In the genomic region with DNA sequence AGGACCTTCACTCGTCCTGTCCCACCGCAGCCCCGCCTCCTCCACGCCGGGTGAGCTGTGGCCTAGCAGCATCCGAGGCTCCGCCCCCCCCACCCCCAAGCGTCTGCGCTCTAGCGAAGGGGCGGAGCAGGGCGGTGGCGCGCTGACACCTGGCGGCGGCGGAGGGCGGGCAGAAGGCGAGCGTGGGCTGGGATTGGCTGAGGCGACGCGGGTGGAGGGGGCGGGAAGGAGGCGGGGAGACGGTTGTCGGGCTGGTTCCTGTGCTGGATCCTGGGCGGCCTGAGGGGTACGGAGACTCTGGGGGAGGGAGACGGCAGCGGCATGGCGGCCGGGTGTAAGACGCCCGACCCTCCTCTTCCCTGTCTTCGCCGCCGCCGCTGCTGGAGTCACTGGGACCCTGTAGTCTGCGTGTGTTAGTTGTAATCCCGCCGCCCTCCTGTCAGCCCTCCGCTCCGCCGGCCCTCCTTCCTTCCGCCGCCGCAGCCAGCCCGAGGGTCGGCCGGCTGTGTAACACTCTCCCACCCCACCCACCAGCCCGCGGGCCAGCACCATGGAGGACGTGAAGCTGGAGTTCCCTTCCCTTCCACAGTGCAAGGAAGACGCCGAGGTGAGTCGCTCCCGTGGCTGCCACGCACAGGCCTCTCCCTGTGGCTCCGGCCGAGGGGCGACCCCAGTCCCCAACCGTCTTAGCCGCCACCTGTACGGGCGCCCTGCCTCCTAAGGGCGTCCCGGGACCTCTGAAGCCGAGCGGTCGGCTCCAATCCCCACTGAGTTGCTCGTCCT, we compare ENCODE assay signal across 1 cellular context.
TF ChIP-seq lines count a peak whose summit lies in the region.

A gene with protein sequence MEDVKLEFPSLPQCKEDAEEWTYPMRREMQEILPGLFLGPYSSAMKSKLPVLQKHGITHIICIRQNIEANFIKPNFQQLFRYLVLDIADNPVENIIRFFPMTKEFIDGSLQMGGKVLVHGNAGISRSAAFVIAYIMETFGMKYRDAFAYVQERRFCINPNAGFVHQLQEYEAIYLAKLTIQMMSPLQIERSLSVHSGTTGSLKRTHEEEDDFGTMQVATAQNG (plus strand): TSS at position 242 of the 783 bp plus-strand sequence. CDS start 309 bp downstream, at position 551.

TF ChIP-seq in WTC11, 78 proteins besides CTCF, POLR2A, EP300 and RAD21 (continued from another document and continues in another):
- TF ChIP-seq, protein P1, sequence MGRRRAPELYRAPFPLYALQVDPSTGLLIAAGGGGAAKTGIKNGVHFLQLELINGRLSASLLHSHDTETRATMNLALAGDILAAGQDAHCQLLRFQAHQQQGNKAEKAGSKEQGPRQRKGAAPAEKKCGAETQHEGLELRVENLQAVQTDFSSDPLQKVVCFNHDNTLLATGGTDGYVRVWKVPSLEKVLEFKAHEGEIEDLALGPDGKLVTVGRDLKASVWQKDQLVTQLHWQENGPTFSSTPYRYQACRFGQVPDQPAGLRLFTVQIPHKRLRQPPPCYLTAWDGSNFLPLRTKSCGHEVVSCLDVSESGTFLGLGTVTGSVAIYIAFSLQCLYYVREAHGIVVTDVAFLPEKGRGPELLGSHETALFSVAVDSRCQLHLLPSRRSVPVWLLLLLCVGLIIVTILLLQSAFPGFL (CRISPR knock-in tag; IDR thresholded peaks at IDR 0.05; ENCODE audit: borderline replicate concordance): no peak
- TF ChIP-seq, protein P2, sequence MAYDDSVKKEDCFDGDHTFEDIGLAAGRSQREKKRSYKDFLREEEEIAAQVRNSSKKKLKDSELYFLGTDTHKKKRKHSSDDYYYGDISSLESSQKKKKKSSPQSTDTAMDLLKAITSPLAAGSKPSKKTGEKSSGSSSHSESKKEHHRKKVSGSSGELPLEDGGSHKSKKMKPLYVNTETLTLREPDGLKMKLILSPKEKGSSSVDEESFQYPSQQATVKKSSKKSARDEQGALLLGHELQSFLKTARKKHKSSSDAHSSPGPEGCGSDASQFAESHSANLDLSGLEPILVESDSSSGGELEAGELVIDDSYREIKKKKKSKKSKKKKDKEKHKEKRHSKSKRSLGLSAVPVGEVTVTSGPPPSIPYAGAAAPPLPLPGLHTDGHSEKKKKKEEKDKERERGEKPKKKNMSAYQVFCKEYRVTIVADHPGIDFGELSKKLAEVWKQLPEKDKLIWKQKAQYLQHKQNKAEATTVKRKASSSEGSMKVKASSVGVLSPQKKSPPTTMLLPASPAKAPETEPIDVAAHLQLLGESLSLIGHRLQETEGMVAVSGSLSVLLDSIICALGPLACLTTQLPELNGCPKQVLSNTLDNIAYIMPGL (CRISPR knock-in tag; IDR thresholded peaks at IDR 0.05): peak; percentile 59; the same call in 1 of the 2 replicates
- TF ChIP-seq CREB1 (CRISPR knock-in tag; IDR thresholded peaks at IDR 0.05) (no peak; the same call in 1 of the 2 replicates), ETV6 (CRISPR knock-in tag; IDR thresholded peaks at IDR 0.05) (no peak; the same call in 1 of the 2 replicates), ZNF121 (CRISPR knock-in tag; IDR thresholded peaks at IDR 0.05) (no peak), NR2C2 (CRISPR knock-in tag; IDR thresholded peaks at IDR 0.05) (no peak), ZNF138 (CRISPR knock-in tag; conservative IDR thresholded peaks at IDR 0.05) (0 out of 2 replicates have a peak, but pooled peaks have one; percentile 23), ESRRA (CRISPR knock-in tag; IDR thresholded peaks at IDR 0.05; ENCODE audit: borderline replicate concordance) (no peak), EMX1 (CRISPR knock-in tag; IDR thresholded peaks at IDR 0.05) (no peak), ZNF416 (CRISPR knock-in tag; IDR thresholded peaks at IDR 0.05) (0 out of 2 replicates have a peak, but pooled peaks have one; percentile 58), SOX15 (CRISPR knock-in tag; IDR thresholded peaks at IDR 0.05) (no peak), JAZF1 (CRISPR knock-in tag; IDR thresholded peaks at IDR 0.05) (no peak), NR3C1 (CRISPR knock-in tag; conservative IDR thresholded peaks at IDR 0.05; ENCODE audit: low read depth) (no peak), GRHL2 (CRISPR knock-in tag; IDR thresholded peaks at IDR 0.05; ENCODE audit: insufficient replicate concordance, severe bottlenecking) (no peak), TEAD4 (CRISPR knock-in tag; IDR thresholded peaks at IDR 0.05) (no peak), ATF1 (CRISPR knock-in tag; IDR thresholded peaks at IDR 0.05) (no peak), OVOL2 (CRISPR knock-in tag; IDR thresholded peaks at IDR 0.05; ENCODE audit: borderline replicate concordance) (no peak), NFYB (CRISPR knock-in tag; conservative IDR thresholded peaks at IDR 0.05; ENCODE audit: low read depth) (peak; percentile 49), ZNF232 (CRISPR knock-in tag; IDR thresholded peaks at IDR 0.05) (0 out of 2 replicates have a peak, but pooled peaks have one; percentile 26), TEAD1 (CRISPR knock-in tag; IDR thresholded peaks at IDR 0.05) (peak; percentile 7; the same call in 1 of the 2 replicates), CBFB (CRISPR knock-in tag; IDR thresholded peaks at IDR 0.05; ENCODE audit: low read depth) (peak; percentile 53; the same call in 1 of the 2 replicates), JUN (CRISPR knock-in tag; IDR thresholded peaks at IDR 0.05) (no peak), ZBTB21 (CRISPR knock-in tag; IDR thresholded peaks at IDR 0.05; ENCODE audit: borderline replicate concordance) (peak; percentile 79), KAT7 (CRISPR knock-in tag; IDR thresholded peaks at IDR 0.05; ENCODE audit: borderline replicate concordance) (0 out of 2 replicates have a peak, but pooled peaks have one; percentile 52), GABPB1 (CRISPR knock-in tag; IDR thresholded peaks at IDR 0.05) (0 out of 2 replicates have a peak, but pooled peaks have one; percentile 31), SP1 (CRISPR knock-in tag; conservative IDR thresholded peaks at IDR 0.05) (peak; percentile 96)
- TF ChIP-seq, protein P3, sequence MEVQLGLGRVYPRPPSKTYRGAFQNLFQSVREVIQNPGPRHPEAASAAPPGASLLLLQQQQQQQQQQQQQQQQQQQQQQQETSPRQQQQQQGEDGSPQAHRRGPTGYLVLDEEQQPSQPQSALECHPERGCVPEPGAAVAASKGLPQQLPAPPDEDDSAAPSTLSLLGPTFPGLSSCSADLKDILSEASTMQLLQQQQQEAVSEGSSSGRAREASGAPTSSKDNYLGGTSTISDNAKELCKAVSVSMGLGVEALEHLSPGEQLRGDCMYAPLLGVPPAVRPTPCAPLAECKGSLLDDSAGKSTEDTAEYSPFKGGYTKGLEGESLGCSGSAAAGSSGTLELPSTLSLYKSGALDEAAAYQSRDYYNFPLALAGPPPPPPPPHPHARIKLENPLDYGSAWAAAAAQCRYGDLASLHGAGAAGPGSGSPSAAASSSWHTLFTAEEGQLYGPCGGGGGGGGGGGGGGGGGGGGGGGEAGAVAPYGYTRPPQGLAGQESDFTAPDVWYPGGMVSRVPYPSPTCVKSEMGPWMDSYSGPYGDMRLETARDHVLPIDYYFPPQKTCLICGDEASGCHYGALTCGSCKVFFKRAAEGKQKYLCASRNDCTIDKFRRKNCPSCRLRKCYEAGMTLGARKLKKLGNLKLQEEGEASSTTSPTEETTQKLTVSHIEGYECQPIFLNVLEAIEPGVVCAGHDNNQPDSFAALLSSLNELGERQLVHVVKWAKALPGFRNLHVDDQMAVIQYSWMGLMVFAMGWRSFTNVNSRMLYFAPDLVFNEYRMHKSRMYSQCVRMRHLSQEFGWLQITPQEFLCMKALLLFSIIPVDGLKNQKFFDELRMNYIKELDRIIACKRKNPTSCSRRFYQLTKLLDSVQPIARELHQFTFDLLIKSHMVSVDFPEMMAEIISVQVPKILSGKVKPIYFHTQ (CRISPR knock-in tag; IDR thresholded peaks at IDR 0.05): no peak
- TF ChIP-seq, protein P4, sequence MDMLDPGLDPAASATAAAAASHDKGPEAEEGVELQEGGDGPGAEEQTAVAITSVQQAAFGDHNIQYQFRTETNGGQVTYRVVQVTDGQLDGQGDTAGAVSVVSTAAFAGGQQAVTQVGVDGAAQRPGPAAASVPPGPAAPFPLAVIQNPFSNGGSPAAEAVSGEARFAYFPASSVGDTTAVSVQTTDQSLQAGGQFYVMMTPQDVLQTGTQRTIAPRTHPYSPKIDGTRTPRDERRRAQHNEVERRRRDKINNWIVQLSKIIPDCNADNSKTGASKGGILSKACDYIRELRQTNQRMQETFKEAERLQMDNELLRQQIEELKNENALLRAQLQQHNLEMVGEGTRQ (CRISPR knock-in tag; IDR thresholded peaks at IDR 0.05): no peak
- TF ChIP-seq, protein P5, sequence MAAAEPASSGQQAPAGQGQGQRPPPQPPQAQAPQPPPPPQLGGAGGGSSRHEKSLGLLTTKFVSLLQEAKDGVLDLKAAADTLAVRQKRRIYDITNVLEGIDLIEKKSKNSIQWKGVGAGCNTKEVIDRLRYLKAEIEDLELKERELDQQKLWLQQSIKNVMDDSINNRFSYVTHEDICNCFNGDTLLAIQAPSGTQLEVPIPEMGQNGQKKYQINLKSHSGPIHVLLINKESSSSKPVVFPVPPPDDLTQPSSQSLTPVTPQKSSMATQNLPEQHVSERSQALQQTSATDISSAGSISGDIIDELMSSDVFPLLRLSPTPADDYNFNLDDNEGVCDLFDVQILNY (CRISPR knock-in tag; IDR thresholded peaks at IDR 0.05): peak; percentile 86
- TF ChIP-seq, protein P6, sequence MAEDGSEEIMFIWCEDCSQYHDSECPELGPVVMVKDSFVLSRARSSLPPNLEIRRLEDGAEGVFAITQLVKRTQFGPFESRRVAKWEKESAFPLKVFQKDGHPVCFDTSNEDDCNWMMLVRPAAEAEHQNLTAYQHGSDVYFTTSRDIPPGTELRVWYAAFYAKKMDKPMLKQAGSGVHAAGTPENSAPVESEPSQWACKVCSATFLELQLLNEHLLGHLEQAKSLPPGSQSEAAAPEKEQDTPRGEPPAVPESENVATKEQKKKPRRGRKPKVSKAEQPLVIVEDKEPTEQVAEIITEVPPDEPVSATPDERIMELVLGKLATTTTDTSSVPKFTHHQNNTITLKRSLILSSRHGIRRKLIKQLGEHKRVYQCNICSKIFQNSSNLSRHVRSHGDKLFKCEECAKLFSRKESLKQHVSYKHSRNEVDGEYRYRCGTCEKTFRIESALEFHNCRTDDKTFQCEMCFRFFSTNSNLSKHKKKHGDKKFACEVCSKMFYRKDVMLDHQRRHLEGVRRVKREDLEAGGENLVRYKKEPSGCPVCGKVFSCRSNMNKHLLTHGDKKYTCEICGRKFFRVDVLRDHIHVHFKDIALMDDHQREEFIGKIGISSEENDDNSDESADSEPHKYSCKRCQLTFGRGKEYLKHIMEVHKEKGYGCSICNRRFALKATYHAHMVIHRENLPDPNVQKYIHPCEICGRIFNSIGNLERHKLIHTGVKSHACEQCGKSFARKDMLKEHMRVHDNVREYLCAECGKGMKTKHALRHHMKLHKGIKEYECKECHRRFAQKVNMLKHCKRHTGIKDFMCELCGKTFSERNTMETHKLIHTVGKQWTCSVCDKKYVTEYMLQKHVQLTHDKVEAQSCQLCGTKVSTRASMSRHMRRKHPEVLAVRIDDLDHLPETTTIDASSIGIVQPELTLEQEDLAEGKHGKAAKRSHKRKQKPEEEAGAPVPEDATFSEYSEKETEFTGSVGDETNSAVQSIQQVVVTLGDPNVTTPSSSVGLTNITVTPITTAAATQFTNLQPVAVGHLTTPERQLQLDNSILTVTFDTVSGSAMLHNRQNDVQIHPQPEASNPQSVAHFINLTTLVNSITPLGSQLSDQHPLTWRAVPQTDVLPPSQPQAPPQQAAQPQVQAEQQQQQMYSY (CRISPR knock-in tag; IDR thresholded peaks at IDR 0.05): no peak
- TF ChIP-seq, protein P7, sequence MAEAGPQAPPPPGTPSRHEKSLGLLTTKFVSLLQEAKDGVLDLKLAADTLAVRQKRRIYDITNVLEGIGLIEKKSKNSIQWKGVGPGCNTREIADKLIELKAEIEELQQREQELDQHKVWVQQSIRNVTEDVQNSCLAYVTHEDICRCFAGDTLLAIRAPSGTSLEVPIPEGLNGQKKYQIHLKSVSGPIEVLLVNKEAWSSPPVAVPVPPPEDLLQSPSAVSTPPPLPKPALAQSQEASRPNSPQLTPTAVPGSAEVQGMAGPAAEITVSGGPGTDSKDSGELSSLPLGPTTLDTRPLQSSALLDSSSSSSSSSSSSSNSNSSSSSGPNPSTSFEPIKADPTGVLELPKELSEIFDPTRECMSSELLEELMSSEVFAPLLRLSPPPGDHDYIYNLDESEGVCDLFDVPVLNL (CRISPR knock-in tag; IDR thresholded peaks at IDR 0.05; ENCODE audit: borderline replicate concordance, low read depth): no peak
- TF ChIP-seq, protein P8, sequence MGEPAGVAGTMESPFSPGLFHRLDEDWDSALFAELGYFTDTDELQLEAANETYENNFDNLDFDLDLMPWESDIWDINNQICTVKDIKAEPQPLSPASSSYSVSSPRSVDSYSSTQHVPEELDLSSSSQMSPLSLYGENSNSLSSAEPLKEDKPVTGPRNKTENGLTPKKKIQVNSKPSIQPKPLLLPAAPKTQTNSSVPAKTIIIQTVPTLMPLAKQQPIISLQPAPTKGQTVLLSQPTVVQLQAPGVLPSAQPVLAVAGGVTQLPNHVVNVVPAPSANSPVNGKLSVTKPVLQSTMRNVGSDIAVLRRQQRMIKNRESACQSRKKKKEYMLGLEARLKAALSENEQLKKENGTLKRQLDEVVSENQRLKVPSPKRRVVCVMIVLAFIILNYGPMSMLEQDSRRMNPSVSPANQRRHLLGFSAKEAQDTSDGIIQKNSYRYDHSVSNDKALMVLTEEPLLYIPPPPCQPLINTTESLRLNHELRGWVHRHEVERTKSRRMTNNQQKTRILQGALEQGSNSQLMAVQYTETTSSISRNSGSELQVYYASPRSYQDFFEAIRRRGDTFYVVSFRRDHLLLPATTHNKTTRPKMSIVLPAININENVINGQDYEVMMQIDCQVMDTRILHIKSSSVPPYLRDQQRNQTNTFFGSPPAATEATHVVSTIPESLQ (CRISPR knock-in tag; IDR thresholded peaks at IDR 0.05): no peak
- TF ChIP-seq, protein P9, sequence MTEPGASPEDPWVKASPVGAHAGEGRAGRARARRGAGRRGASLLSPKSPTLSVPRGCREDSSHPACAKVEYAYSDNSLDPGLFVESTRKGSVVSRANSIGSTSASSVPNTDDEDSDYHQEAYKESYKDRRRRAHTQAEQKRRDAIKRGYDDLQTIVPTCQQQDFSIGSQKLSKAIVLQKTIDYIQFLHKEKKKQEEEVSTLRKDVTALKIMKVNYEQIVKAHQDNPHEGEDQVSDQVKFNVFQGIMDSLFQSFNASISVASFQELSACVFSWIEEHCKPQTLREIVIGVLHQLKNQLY (CRISPR knock-in tag; IDR thresholded peaks at IDR 0.05): no peak
- TF ChIP-seq, protein P10, sequence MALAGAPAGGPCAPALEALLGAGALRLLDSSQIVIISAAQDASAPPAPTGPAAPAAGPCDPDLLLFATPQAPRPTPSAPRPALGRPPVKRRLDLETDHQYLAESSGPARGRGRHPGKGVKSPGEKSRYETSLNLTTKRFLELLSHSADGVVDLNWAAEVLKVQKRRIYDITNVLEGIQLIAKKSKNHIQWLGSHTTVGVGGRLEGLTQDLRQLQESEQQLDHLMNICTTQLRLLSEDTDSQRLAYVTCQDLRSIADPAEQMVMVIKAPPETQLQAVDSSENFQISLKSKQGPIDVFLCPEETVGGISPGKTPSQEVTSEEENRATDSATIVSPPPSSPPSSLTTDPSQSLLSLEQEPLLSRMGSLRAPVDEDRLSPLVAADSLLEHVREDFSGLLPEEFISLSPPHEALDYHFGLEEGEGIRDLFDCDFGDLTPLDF (CRISPR knock-in tag; IDR thresholded peaks at IDR 0.05): no peak
